ENCODE assay signal across 16 cellular contexts in the genomic region with DNA sequence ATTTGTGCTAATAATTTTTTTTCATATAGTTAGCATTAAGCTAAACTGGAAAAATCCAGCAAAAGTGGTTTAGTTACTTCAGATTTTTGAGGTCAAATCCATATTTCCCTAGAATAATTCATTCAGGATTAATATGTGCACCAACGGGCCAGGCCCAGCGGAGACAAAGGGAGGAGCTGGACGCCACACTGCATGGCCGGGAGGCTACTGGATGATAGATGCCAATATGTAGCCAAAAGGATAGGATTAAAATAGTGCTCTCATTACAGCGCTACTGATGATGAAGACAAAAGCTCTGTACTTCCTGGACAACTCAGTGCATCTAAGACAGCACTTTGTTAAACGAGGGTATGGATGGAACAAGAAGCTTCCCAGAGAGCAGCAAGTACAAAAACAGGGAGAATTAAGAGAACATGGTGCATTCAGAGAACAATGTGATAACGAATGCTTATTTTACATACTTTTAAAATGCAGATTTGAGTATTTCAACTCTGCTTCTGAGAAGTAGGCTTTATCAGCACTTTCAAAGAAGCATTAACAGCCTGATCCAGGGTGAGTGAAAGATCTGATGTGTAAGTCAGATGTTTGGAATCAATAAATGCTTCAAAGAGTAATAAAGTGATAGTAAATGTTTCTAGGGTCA. TPM values are rescaled to one million over a fixed set of nuclear protein-coding genes. Genes with fewer than 3 reads are reported as not detected.
A peak's percentile ranks its signal among the peaks of the same experiment; 100 is the strongest.
DNase-seq lines count a peak whose midpoint lies in the region; ATAC-seq, FAIRE-seq and TF ChIP-seq lines count a peak whose summit lies in the region.
"Had no signal": no experiment of that assay in that cellular context is flagged by ENCODE, and none has a peak within 500 bp of the region (broad histone marks: within the 10 kb centered on the region; RNA-seq: fewer than 3 reads in every experiment).

No MANE protein-coding gene starts in this region.

- no peaks in the 10 kb centered on the region for H3K27me3 ChIP-seq in right cardiac atrium (ENCODE audit: control insufficient read depth, insufficient read depth)
- no peaks in the 10 kb centered on the region for H3K27me3 ChIP-seq in uterus

- intact Hi-C loops in Right ventricle myocardium inferior (cut with DNase I) = loop anchor here (5.0 to 10.0 kb wide), 3 partner anchors 98 to 950 kb away; a partner anchor contains a TSS
- intact Hi-C loops in right cardiac atrium (cut with DNase I) = loop anchor here in 2 of 4 donors (10.0 kb wide), 2 partner anchors 200 to 350 kb away; no protein-coding TSS in a partner anchor
- intact Hi-C loops in uterus (cut with DNase I; ENCODE audit: low total_unique reads) = no loop called here

- no peak for TF ChIP-seq POLR2A in uterus (IDR thresholded peaks at IDR 0.05)

- H3K9me3 ChIP-seq in right cardiac atrium (ENCODE audit: control insufficient read depth, low read length) = no peaks in the 10 kb centered on the region
- no peaks in the 10 kb centered on the region for H3K9me3 ChIP-seq in uterus

- H3K27ac ChIP-seq in right cardiac atrium (ENCODE audit: low read length) (no peak overlapping the region), uterus (no peak overlapping the region)
- H3K27ac ChIP-seq: 22Rv1, C4-2B had no signal

- peaks cover 18% of the 10 kb centered on the region for H3K36me3 Mint-ChIP-seq in WTC11

- CTCF ChIA-PET in WTC11 (lab: Charles Lee) = interaction anchor here (0.8 to 2.6 kb wide), 15 partner anchors 9 to 376 kb away, joined by 3 to 33 read pairs (median 6); no protein-coding TSS in a partner anchor

- no peak overlapping the region for H3K4me3 ChIP-seq in right cardiac atrium (ENCODE audit: low read length)
- no peak overlapping the region for H3K4me3 ChIP-seq in uterus
- H3K4me3 ChIP-seq: PC-9 had no signal

- TF ChIP-seq CTCF in WTC11 (IDR thresholded peaks at IDR 0.05) (no peak), uterus (IDR thresholded peaks at IDR 0.05) (no peak)

- H3K4me1 ChIP-seq in right cardiac atrium (ENCODE audit: control insufficient read depth, insufficient read depth, low read length) = no peaks in the 10 kb centered on the region
- H3K4me1 ChIP-seq in uterus = no peaks in the 10 kb centered on the region

- H3K27me3 Mint-ChIP-seq in WTC11 (ENCODE audit: low read depth) = no peaks in the 10 kb centered on the region
- H3K27me3 Mint-ChIP-seq: IgD-negative memory B cell had no signal

- no peaks in the 10 kb centered on the region for H3K36me3 ChIP-seq in uterus

- H3K27ac Mint-ChIP-seq in WTC11 = peak overlapping the region; percentile 84

- H3K4me3 Mint-ChIP-seq in WTC11 = peak overlapping the region; percentile 29
- H3K4me3 Mint-ChIP-seq: IgD-negative memory B cell had no signal

- ATAC-seq in Right ventricle myocardium inferior (peak; percentile 42), right cardiac atrium (no peak), WTC11 (peak; percentile 64; the same call in 1 of the 2 replicates), GM18870 (IDR thresholded peaks at IDR 0.05; ENCODE audit: unreplicated experiment) (no peak), HG03175 (IDR thresholded peaks at IDR 0.05; ENCODE audit: unreplicated experiment) (no peak)

- no peak for DNase-seq in Right ventricle myocardium inferior (ENCODE audit: missing footprints)
- DNase-seq in right cardiac atrium = no peak
- DNase-seq in WTC11 (ENCODE audit: low spot score) = no peak
- no peak for DNase-seq in uterus
- no peak for DNase-seq in NCI-H2029 treated with DMSO at 0.1 percent for 48 hours (lab: John Stamatoyannopoulos, UW)
- DNase-seq: AML-193, Karpas-422, NCI-H1436, NCI-H1930 had no signal

- POLR2A ChIA-PET in WTC11 (lab: Charles Lee) = no interaction called here

- peaks cover 23% of the 10 kb centered on the region for H3K4me1 Mint-ChIP-seq in WTC11

- FAIRE-seq in islet of Langerhans (lab: Jason Lieb, UNC) = peak; percentile 5

- WGBS in right cardiac atrium = 84% methylated on average over 7 of the region's 7 CpGs

- H3K9me3 Mint-ChIP-seq in WTC11 = no peaks in the 10 kb centered on the region
- H3K9me3 Mint-ChIP-seq: IgD-negative memory B cell had no signal

TF ChIP-seq in WTC11, 78 proteins besides CTCF, POLR2A, EP300 and RAD21 (continues in another document):
- TF ChIP-seq RORB (CRISPR knock-in tag; IDR thresholded peaks at IDR 0.05) = no peak
- TF ChIP-seq CREM (CRISPR knock-in tag; IDR thresholded peaks at IDR 0.05) = no peak
- TF ChIP-seq ZNF121 (CRISPR knock-in tag; IDR thresholded peaks at IDR 0.05) = no peak
- no peak for TF ChIP-seq MYBL2 (CRISPR knock-in tag; IDR thresholded peaks at IDR 0.05)
- TF ChIP-seq ZNF396 (CRISPR knock-in tag; IDR thresholded peaks at IDR 0.05; ENCODE audit: borderline replicate concordance) = no peak
- no peak for TF ChIP-seq ZNF317 (CRISPR knock-in tag; IDR thresholded peaks at IDR 0.05; ENCODE audit: borderline replicate concordance, low read depth)
- no peak for TF ChIP-seq HMGA2 (CRISPR knock-in tag; IDR thresholded peaks at IDR 0.05)
- no peak for TF ChIP-seq TEAD1 (CRISPR knock-in tag; IDR thresholded peaks at IDR 0.05)
- TF ChIP-seq, protein P1, sequence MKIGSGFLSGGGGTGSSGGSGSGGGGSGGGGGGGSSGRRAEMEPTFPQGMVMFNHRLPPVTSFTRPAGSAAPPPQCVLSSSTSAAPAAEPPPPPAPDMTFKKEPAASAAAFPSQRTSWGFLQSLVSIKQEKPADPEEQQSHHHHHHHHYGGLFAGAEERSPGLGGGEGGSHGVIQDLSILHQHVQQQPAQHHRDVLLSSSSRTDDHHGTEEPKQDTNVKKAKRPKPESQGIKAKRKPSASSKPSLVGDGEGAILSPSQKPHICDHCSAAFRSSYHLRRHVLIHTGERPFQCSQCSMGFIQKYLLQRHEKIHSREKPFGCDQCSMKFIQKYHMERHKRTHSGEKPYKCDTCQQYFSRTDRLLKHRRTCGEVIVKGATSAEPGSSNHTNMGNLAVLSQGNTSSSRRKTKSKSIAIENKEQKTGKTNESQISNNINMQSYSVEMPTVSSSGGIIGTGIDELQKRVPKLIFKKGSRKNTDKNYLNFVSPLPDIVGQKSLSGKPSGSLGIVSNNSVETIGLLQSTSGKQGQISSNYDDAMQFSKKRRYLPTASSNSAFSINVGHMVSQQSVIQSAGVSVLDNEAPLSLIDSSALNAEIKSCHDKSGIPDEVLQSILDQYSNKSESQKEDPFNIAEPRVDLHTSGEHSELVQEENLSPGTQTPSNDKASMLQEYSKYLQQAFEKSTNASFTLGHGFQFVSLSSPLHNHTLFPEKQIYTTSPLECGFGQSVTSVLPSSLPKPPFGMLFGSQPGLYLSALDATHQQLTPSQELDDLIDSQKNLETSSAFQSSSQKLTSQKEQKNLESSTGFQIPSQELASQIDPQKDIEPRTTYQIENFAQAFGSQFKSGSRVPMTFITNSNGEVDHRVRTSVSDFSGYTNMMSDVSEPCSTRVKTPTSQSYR (CRISPR knock-in tag; IDR thresholded peaks at IDR 0.05) = no peak
- TF ChIP-seq OVOL2 (CRISPR knock-in tag; IDR thresholded peaks at IDR 0.05; ENCODE audit: borderline replicate concordance) = no peak
- TF ChIP-seq, protein P2, sequence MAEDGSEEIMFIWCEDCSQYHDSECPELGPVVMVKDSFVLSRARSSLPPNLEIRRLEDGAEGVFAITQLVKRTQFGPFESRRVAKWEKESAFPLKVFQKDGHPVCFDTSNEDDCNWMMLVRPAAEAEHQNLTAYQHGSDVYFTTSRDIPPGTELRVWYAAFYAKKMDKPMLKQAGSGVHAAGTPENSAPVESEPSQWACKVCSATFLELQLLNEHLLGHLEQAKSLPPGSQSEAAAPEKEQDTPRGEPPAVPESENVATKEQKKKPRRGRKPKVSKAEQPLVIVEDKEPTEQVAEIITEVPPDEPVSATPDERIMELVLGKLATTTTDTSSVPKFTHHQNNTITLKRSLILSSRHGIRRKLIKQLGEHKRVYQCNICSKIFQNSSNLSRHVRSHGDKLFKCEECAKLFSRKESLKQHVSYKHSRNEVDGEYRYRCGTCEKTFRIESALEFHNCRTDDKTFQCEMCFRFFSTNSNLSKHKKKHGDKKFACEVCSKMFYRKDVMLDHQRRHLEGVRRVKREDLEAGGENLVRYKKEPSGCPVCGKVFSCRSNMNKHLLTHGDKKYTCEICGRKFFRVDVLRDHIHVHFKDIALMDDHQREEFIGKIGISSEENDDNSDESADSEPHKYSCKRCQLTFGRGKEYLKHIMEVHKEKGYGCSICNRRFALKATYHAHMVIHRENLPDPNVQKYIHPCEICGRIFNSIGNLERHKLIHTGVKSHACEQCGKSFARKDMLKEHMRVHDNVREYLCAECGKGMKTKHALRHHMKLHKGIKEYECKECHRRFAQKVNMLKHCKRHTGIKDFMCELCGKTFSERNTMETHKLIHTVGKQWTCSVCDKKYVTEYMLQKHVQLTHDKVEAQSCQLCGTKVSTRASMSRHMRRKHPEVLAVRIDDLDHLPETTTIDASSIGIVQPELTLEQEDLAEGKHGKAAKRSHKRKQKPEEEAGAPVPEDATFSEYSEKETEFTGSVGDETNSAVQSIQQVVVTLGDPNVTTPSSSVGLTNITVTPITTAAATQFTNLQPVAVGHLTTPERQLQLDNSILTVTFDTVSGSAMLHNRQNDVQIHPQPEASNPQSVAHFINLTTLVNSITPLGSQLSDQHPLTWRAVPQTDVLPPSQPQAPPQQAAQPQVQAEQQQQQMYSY (CRISPR knock-in tag; IDR thresholded peaks at IDR 0.05) = no peak
- TF ChIP-seq, protein P3, sequence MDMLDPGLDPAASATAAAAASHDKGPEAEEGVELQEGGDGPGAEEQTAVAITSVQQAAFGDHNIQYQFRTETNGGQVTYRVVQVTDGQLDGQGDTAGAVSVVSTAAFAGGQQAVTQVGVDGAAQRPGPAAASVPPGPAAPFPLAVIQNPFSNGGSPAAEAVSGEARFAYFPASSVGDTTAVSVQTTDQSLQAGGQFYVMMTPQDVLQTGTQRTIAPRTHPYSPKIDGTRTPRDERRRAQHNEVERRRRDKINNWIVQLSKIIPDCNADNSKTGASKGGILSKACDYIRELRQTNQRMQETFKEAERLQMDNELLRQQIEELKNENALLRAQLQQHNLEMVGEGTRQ (CRISPR knock-in tag; IDR thresholded peaks at IDR 0.05) = no peak
- no peak for TF ChIP-seq JAZF1 (CRISPR knock-in tag; IDR thresholded peaks at IDR 0.05)
- TF ChIP-seq, protein P4, sequence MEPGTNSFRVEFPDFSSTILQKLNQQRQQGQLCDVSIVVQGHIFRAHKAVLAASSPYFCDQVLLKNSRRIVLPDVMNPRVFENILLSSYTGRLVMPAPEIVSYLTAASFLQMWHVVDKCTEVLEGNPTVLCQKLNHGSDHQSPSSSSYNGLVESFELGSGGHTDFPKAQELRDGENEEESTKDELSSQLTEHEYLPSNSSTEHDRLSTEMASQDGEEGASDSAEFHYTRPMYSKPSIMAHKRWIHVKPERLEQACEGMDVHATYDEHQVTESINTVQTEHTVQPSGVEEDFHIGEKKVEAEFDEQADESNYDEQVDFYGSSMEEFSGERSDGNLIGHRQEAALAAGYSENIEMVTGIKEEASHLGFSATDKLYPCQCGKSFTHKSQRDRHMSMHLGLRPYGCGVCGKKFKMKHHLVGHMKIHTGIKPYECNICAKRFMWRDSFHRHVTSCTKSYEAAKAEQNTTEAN (CRISPR knock-in tag; IDR thresholded peaks at IDR 0.05) = no peak

RNA-seq across cellular contexts. Expression of a gene that starts 39.8 kb away (rescaled TPM):
- 62.5 TPM for total RNA-seq in Right ventricle myocardium inferior
- 10 to 100 TPM; 56.9 to 95.8 (median 65.3) TPM for total RNA-seq in right cardiac atrium
- polyA plus RNA-seq in right cardiac atrium = 18.8 TPM
- 71.1 to 78.7 TPM (median 77.0 TPM) in 3 replicates for total RNA-seq in WTC11 (2021)
- 100 to 1,000 TPM; 103 to 720 (median 185) TPM for total RNA-seq in uterus

Comparison
In these comparisons a context has a peak if more than half of its experiments do, and no peak if none do; other contexts are left out.
1. ATAC-seq: peak in Right ventricle myocardium inferior (single experiment) and WTC11 (single experiment); none in right cardiac atrium (0 of 2), GM18870 (single experiment) and HG03175 (single experiment).